In genomic region chr14:100750762-100751699, GRCh38 we compare ENCODE assay signal across 1 cellular context.
TF ChIP-seq lines count a peak whose summit lies in the region.

No MANE protein-coding gene starts in this region.

TF ChIP-seq in HepG2, 621 proteins besides CTCF, POLR2A, EP300 and RAD21 (continued from another document and continues in another):
- TF ChIP-seq ZNF407 (CRISPR knock-in tag; IDR thresholded peaks at IDR 0.05; ENCODE audit: not compliant biosample characterization) (no peak), ZNF296 (CRISPR knock-in tag; conservative IDR thresholded peaks at IDR 0.05) (no peak), ZSCAN5A (CRISPR knock-in tag; IDR thresholded peaks at IDR 0.05; ENCODE audit: borderline replicate concordance) (no peak), ELK4 (CRISPR knock-in tag; IDR thresholded peaks at IDR 0.05; ENCODE audit: borderline replicate concordance) (no peak), ZNF24 (IDR thresholded peaks at IDR 0.05) (no peak), SOX13 (IDR thresholded peaks at IDR 0.05) (peak; percentile 66; the same call in 1 of the 2 replicates), SOX13 (CRISPR knock-in tag; conservative IDR thresholded peaks at IDR 0.05 in 1 of 2, IDR thresholded peaks at IDR 0.05 in 1 of 2) (peak in 1 of 2 experiments; percentile 86; a peak in 2 of 4 replicates), ATM (IDR thresholded peaks at IDR 0.05; ENCODE audit: borderline replicate concordance) (peak; percentile 88; the same call in 1 of the 2 replicates), ZNF576 (CRISPR knock-in tag; IDR thresholded peaks at IDR 0.05) (no peak), LCORL (IDR thresholded peaks at IDR 0.05) (peak; percentile 92), LCORL (CRISPR knock-in tag; IDR thresholded peaks at IDR 0.05) (peak; percentile 93), CAMTA2 (CRISPR knock-in tag; IDR thresholded peaks at IDR 0.05; ENCODE audit: borderline replicate concordance) (no peak), ZNF598 (CRISPR knock-in tag; IDR thresholded peaks at IDR 0.05; ENCODE audit: borderline replicate concordance) (no peak), BRF2 (CRISPR knock-in tag; IDR thresholded peaks at IDR 0.05) (0 out of 2 replicates have a peak, but pooled peaks have one; percentile 26), ZBTB20 (CRISPR knock-in tag; IDR thresholded peaks at IDR 0.05; ENCODE audit: borderline replicate concordance, low read depth) (peak; percentile 98; the same call in 1 of the 2 replicates), MTF1 (CRISPR knock-in tag; IDR thresholded peaks at IDR 0.05) (no peak), NFRKB (IDR thresholded peaks at IDR 0.05) (no peak), ZBTB38 (CRISPR knock-in tag; IDR thresholded peaks at IDR 0.05) (peak; percentile 95), CEBPG (CRISPR knock-in tag; IDR thresholded peaks at IDR 0.05) (peak; percentile 98), PCBP2 (optimal IDR thresholded peaks at IDR 0.05; ENCODE audit: low read depth, low read length, poor library complexity, severe bottlenecking) (no peak), ZHX1 (CRISPR knock-in tag; IDR thresholded peaks at IDR 0.05; ENCODE audit: low read depth) (0 out of 2 replicates have a peak, but pooled peaks have one; percentile 64), BATF2 (CRISPR knock-in tag; IDR thresholded peaks at IDR 0.05) (0 out of 2 replicates have a peak, but pooled peaks have one; percentile 65), RBAK (CRISPR knock-in tag; IDR thresholded peaks at IDR 0.05) (peak; percentile 73), YEATS2 (CRISPR knock-in tag; IDR thresholded peaks at IDR 0.05; ENCODE audit: borderline replicate concordance) (peak; percentile 66; the same call in 1 of the 2 replicates), CBX1 (IDR thresholded peaks at IDR 0.05; ENCODE audit: low read depth) (peak; percentile 54), DMTF1 (CRISPR knock-in tag; IDR thresholded peaks at IDR 0.05) (no peak), ZNF883 (CRISPR knock-in tag; IDR thresholded peaks at IDR 0.05; ENCODE audit: not compliant biosample characterization) (no peak), ARID3A (IDR thresholded peaks at IDR 0.05; ENCODE audit: low read depth, low read length) (0 out of 2 replicates have a peak, but pooled peaks have one; percentile 12), ZC3H4 (CRISPR knock-in tag; IDR thresholded peaks at IDR 0.05; ENCODE audit: borderline replicate concordance) (peak; percentile 4; the same call in 1 of the 2 replicates), TFDP2 (CRISPR knock-in tag; IDR thresholded peaks at IDR 0.05) (peak; percentile 55; the same call in 1 of the 2 replicates), ZFAT (CRISPR knock-in tag; conservative IDR thresholded peaks at IDR 0.05) (no peak), GABPB1 (CRISPR knock-in tag; IDR thresholded peaks at IDR 0.05) (peak; percentile 39; the same call in 1 of the 2 replicates), YEATS4 (CRISPR knock-in tag; IDR thresholded peaks at IDR 0.05; ENCODE audit: borderline replicate concordance) (peak; percentile 32; the same call in 1 of the 2 replicates), ESRRA (CRISPR knock-in tag; IDR thresholded peaks at IDR 0.05; ENCODE audit: low read depth) (peak; percentile 92)
